In genomic region chr15:71162309-71162708, GRCh38 we compare ENCODE assay signal across 8 cellular contexts. TPM values are rescaled to one million over a fixed set of nuclear protein-coding genes. Genes with fewer than 3 reads are reported as not detected.
"Had no signal": no experiment of that assay in that cellular context is flagged by ENCODE, and none has a peak within 500 bp of the region (broad histone marks: within the 10 kb centered on the region; RNA-seq: fewer than 3 reads in every experiment).

No MANE protein-coding gene starts in this region.

- H3K9ac ChIP-seq: KMS-11 had no signal

- H3K4me1 Mint-ChIP-seq: IgD-negative memory B cell had no signal

- H3K4me3 Mint-ChIP-seq: IgD-negative memory B cell had no signal

- H3K27ac ChIP-seq: HL-60, KMS-11 had no signal

- H3K27ac Mint-ChIP-seq: IgD-negative memory B cell had no signal

- ATAC-seq: HepG2, K562 had no signal

- H3K4me3 ChIP-seq: K562 had no signal

- DNase-seq: IMR-90, KBM-7, KG1 had no signal

- H3K4me2 ChIP-seq: KMS-11 had no signal

RNA-seq across cellular contexts. Expression of gene THSD4, which starts 47.0 kb away (rescaled TPM):
- polyA plus RNA-seq: IgD-negative memory B cell had no signal
